8 cellular contexts compared by ENCODE assay signal in genomic region chr7:155375337-155376277, GRCh38.
DNase-seq lines count a peak whose midpoint lies in the region; ATAC-seq and TF ChIP-seq lines count a peak whose summit lies in the region.

No MANE protein-coding gene starts in this region.

- TF ChIP-seq CTCF in HFF-Myc (IDR thresholded peaks at IDR 0.05; ENCODE audit: low read depth, low read length, missing control alignments) (no peak), psoas muscle (IDR thresholded peaks at IDR 0.05) (no peak)

- H2AK5ac ChIP-seq in mesendoderm (ENCODE audit: low read length) = no peak overlapping the region

- no peak overlapping the region for H3K4me2 ChIP-seq in mesendoderm (ENCODE audit: low read length)

- no peak overlapping the region for H3K56ac ChIP-seq in mesendoderm (ENCODE audit: low read length)

- no peak overlapping the region for H2BK15ac ChIP-seq in mesendoderm (replicated peaks; ENCODE audit: low read depth)

- H3K27me3 Mint-ChIP-seq in T-helper 1 cell treated with Interleukin-12 subunit alpha and Interleukin-12 subunit beta and Interleukin-4 antibody, amounts not matched to agents 30 μg/mL and 1 μg/mL, for 36 hours (ENCODE audit: low read depth) = peaks cover 91% of the 10 kb centered on the region

- H3K27ac ChIP-seq in mesendoderm (ENCODE audit: low read depth, low read length) = no peak overlapping the region
- H3K27ac ChIP-seq in psoas muscle = no peak overlapping the region

- no peak overlapping the region for H2BK5ac ChIP-seq in mesendoderm (ENCODE audit: low read length)

- H4K8ac ChIP-seq in mesendoderm (ENCODE audit: low read depth, low read length) = no peak overlapping the region

- no peak overlapping the region for H3K23ac ChIP-seq in mesendoderm (ENCODE audit: low read length)

- H4K5ac ChIP-seq in mesendoderm (ENCODE audit: low read length) = no peak overlapping the region

- no peaks in the 10 kb centered on the region for H3K36me3 ChIP-seq in mesendoderm (ENCODE audit: control insufficient read depth, insufficient read depth, low read length)
- H3K36me3 ChIP-seq in psoas muscle (ENCODE audit: insufficient read depth in 1 of 2, low read depth in 1 of 2) = no peaks in the 10 kb centered on the region

- H3K18ac ChIP-seq in mesendoderm (ENCODE audit: low read length) = no peak overlapping the region

- H3K9me3 ChIP-seq in psoas muscle = no peaks in the 10 kb centered on the region

- intact Hi-C loops in psoas muscle (cut with DNase I) = no loop called here

- H2BK120ac ChIP-seq in mesendoderm (ENCODE audit: low read depth, low read length) = no peak overlapping the region

- H3K27me3 ChIP-seq in mesendoderm (ENCODE audit: insufficient read depth, low read length, poor library complexity) (peaks cover 93% of the 10 kb centered on the region), psoas muscle (ENCODE audit: insufficient read depth in 3 of 3, low read length in 2 of 3) (peaks cover 4 to 99% (median 62%) of the 10 kb centered on the region in 3 donors)

- peaks cover 3% of the 10 kb centered on the region for H3K36me3 Mint-ChIP-seq in T-helper 1 cell treated with Interleukin-12 subunit alpha and Interleukin-12 subunit beta and Interleukin-4 antibody, amounts not matched to agents 30 μg/mL and 1 μg/mL, for 36 hours (ENCODE audit: low read depth)

- no peaks in the 10 kb centered on the region for H3K79me2 ChIP-seq in mesendoderm (ENCODE audit: control insufficient read depth, insufficient read depth, low read length)

- H3K27ac Mint-ChIP-seq in T-helper 1 cell treated with Interleukin-12 subunit alpha and Interleukin-12 subunit beta and Interleukin-4 antibody, amounts not matched to agents 30 μg/mL and 1 μg/mL, for 36 hours = peak overlapping the region; percentile 56

- H3K4me3 Mint-ChIP-seq in T-helper 1 cell treated with Interleukin-12 subunit alpha and Interleukin-12 subunit beta and Interleukin-4 antibody, amounts not matched to agents 30 μg/mL and 1 μg/mL, for 36 hours = no peak overlapping the region

- H3K4me1 ChIP-seq in mesendoderm (ENCODE audit: control insufficient read depth, low read depth, low read length) = no peaks in the 10 kb centered on the region
- H3K4me1 ChIP-seq in psoas muscle = peaks cover 26% of the 10 kb centered on the region

- no CpG with 5 or more reads among the region's 16 CpGs for WGBS in mesendoderm (ENCODE audit: extremely low coverage, insufficient coverage, low lambda C conversion rate)
- WGBS in psoas muscle, 3 donors = 8 to 15% (median 13%) methylated on average over 16 of the region's 16 CpGs

- no peaks in the 10 kb centered on the region for H3K79me1 ChIP-seq in mesendoderm (ENCODE audit: low read length)

- H3K4me3 ChIP-seq in HFF-Myc (replicated peaks; ENCODE audit: low read depth, low read length) (no peak overlapping the region), mesendoderm (ENCODE audit: low read length) (no peak overlapping the region), psoas muscle (no peak overlapping the region)

- H3K4me1 Mint-ChIP-seq in T-helper 1 cell treated with Interleukin-12 subunit alpha and Interleukin-12 subunit beta and Interleukin-4 antibody, amounts not matched to agents 30 μg/mL and 1 μg/mL, for 36 hours (ENCODE audit: low read depth) = peaks cover 28% of the 10 kb centered on the region

- H3K9ac ChIP-seq in mesendoderm (ENCODE audit: low read length) = no peak overlapping the region

- H3K9me3 Mint-ChIP-seq in T-helper 1 cell treated with Interleukin-12 subunit alpha and Interleukin-12 subunit beta and Interleukin-4 antibody, amounts not matched to agents 30 μg/mL and 1 μg/mL, for 36 hours = no peaks in the 10 kb centered on the region

- no peak overlapping the region for H3K4ac ChIP-seq in mesendoderm (ENCODE audit: low read depth, low read length)

- ATAC-seq in HG03175 (IDR thresholded peaks at IDR 0.05; ENCODE audit: unreplicated experiment) (no peak), psoas muscle (no peak)

- DNase-seq in T-helper 1 cell (no peak), HFF-Myc (ENCODE audit: extremely low read depth, low read depth) (peak; percentile 11), UCSD-AML1 (lab: John Stamatoyannopoulos, UW; ENCODE audit: unreplicated experiment) (peak; percentile 37), mesendoderm (peak; percentile 64), HuH-7.5 (ENCODE audit: low spot score) (no peak), psoas muscle (no peak)

Comparison
In these comparisons a context has a peak if more than half of its experiments do, and no peak if none do; other contexts are left out.
1. DNase-seq: peak in HFF-Myc (single experiment), UCSD-AML1 (single experiment) and mesendoderm (single experiment); none in T-helper 1 cell (0 of 5), HuH-7.5 (single experiment) and psoas muscle (0 of 2).